ENCODE assay signal across 13 cellular contexts in genomic region chr16:68592466-68593337, GRCh38. TPM values are rescaled to one million over a fixed set of nuclear protein-coding genes. Genes with fewer than 3 reads are reported as not detected.
DNase-seq lines count a peak whose midpoint lies in the region; ATAC-seq and TF ChIP-seq lines count a peak whose summit lies in the region.
"Had no signal": no experiment of that assay in that cellular context is flagged by ENCODE, and none has a peak within 500 bp of the region (broad histone marks: within the 10 kb centered on the region; RNA-seq: fewer than 3 reads in every experiment).

No MANE protein-coding gene starts in this region.

- H3K9me3 Mint-ChIP-seq in nephron progenitor cell = peaks cover 29% of the 10 kb centered on the region

- no peaks in the 10 kb centered on the region for H3F3A ChIP-seq in Loucy (ENCODE audit: low read depth)

- peak; percentile 9 for TF ChIP-seq CTCF in GM10248 (IDR thresholded peaks at IDR 0.05; ENCODE audit: control extremely low read depth, extremely low read depth, low read depth, missing control alignments)
- TF ChIP-seq CTCF in Loucy (conservative IDR thresholded peaks at IDR 0.05; ENCODE audit: low read length) = peak; percentile 50
- peak; percentile 32 for TF ChIP-seq CTCF in cardiac fibroblast (IDR thresholded peaks at IDR 0.05; ENCODE audit: low read depth, low read length)
- no peak for TF ChIP-seq CTCF in nephron progenitor cell (IDR thresholded peaks at IDR 0.05)
- no peak for TF ChIP-seq CTCF in omental fat pad (IDR thresholded peaks at IDR 0.05)

- no peak for ATAC-seq in omental fat pad (ENCODE audit: low FRiP score)
- ATAC-seq: left lung, T-cell had no signal

- no peak overlapping the region for H3K4me2 ChIP-seq in Loucy (ENCODE audit: low read depth, low read length, poor library complexity, severe bottlenecking)

- no peak for DNase-seq in GM10248 (ENCODE audit: extremely low spot score)
- peak; percentile 11 to 28 for DNase-seq in cardiac fibroblast (ENCODE audit: low read depth in 2 of 2)
- no peak for DNase-seq in nephron progenitor cell
- no peak for DNase-seq in occipital lobe (lab: John Stamatoyannopoulos, UW)
- DNase-seq in omental fat pad (ENCODE audit: low spot score) = no peak
- DNase-seq in SKM-1 treated with dmso at 0.1 percent for 144 hours (lab: John Stamatoyannopoulos, UW; ENCODE audit: unreplicated experiment) = no peak
- DNase-seq: effector CD4-positive, alpha-beta T cell; left lung; MG63 had no signal

- CTCF ChIA-PET in GM10248 (lab: Yijun Ruan, JAX) = interaction anchor here (0.8 to 2.7 kb wide), 2 partner anchors 25 to 65 kb away, joined by 3 to 16 read pairs; no protein-coding TSS in a partner anchor

- peak overlapping the region; percentile 3 for H3K27ac Mint-ChIP-seq in nephron progenitor cell
- H3K27ac Mint-ChIP-seq: activated T-helper 1 cell treated with anti-CD3 and anti-CD28 coated beads, Interleukin-12 subunit alpha, Interleukin-12 subunit beta, Interleukin-2, Interleukin-4 antibody, amounts not matched to agents 30 ng/mL and 10 ng/mL and 1 ng/mL, durations not matched to agents 14 hours and 24 hours and 36 hours; stimulated activated naive CD8-positive, alpha-beta T cell treated with anti-CD3 and anti-CD28 coated beads, Interleukin-15, Interleukin-2, amounts not matched to agents 100 ng/mL and 50 ng/mL, for 24 hours; T-cell had no signal

- POLR2A ChIA-PET in GM10248 (lab: Yijun Ruan, JAX) = no interaction called here

- H3K36me3 Mint-ChIP-seq in nephron progenitor cell (ENCODE audit: low read depth) = peaks cover 39% of the 10 kb centered on the region

- no peaks in the 10 kb centered on the region for H4K20me1 ChIP-seq in Loucy (ENCODE audit: insufficient read depth, low read length, poor library complexity, severe bottlenecking)

- no peaks in the 10 kb centered on the region for H3K79me2 ChIP-seq in Loucy (ENCODE audit: insufficient read depth, low read length)

- no peak overlapping the region for H3K4me3 Mint-ChIP-seq in nephron progenitor cell
- H3K4me3 Mint-ChIP-seq: activated T-helper 1 cell treated with anti-CD3 and anti-CD28 coated beads, Interleukin-12 subunit alpha, Interleukin-12 subunit beta, Interleukin-2, Interleukin-4 antibody, amounts not matched to agents 30 ng/mL and 10 ng/mL and 1 ng/mL, durations not matched to agents 14 hours and 24 hours and 36 hours; stimulated activated naive CD8-positive, alpha-beta T cell treated with anti-CD3 and anti-CD28 coated beads, Interleukin-15, Interleukin-2, amounts not matched to agents 100 ng/mL and 50 ng/mL, for 24 hours; T-cell had no signal

- H2AFZ ChIP-seq in Loucy (ENCODE audit: low read length) = no peak overlapping the region

- H3K36me3 ChIP-seq in Loucy (ENCODE audit: insufficient read depth, low read length) = no peaks in the 10 kb centered on the region
- H3K36me3 ChIP-seq: left lung, MG63 had no signal

- no peaks in the 10 kb centered on the region for H3K4me1 ChIP-seq in Loucy (ENCODE audit: insufficient read depth, low read length, poor library complexity, severe bottlenecking)
- H3K4me1 ChIP-seq: left lung had no signal

- H3K9me2 ChIP-seq in Loucy (replicated peaks; ENCODE audit: low read depth, low read length) = no peaks in the 10 kb centered on the region

- peaks cover 5% of the 10 kb centered on the region; the same call in 1 of the 2 replicates for H3K9me3 ChIP-seq in Loucy (ENCODE audit: insufficient read depth, low read depth, low read length)
- H3K9me3 ChIP-seq: left lung, MG63 had no signal

- H3K4me3 ChIP-seq in Loucy (ENCODE audit: low read length, poor library complexity, severe bottlenecking) (no peak overlapping the region), cardiac fibroblast (replicated peaks in 1 of 2; ENCODE audit: low read depth in 2 of 2, low read length in 2 of 2) (no peak overlapping the region)
- H3K4me3 ChIP-seq: left lung, MG63 had no signal

- H3K4me1 Mint-ChIP-seq in nephron progenitor cell = peaks cover 10% of the 10 kb centered on the region

- no peaks in the 10 kb centered on the region for H3K27me3 ChIP-seq in Loucy (ENCODE audit: insufficient read depth, low read length, poor library complexity, severe bottlenecking)
- H3K27me3 ChIP-seq: left lung, MG63 had no signal

- H3K27me3 Mint-ChIP-seq in nephron progenitor cell (ENCODE audit: low read depth, poor library complexity) = no peaks in the 10 kb centered on the region
- H3K27me3 Mint-ChIP-seq: T-cell had no signal

- H3K9ac ChIP-seq in Loucy (ENCODE audit: low read depth, low read length, poor library complexity, severe bottlenecking) = no peak overlapping the region

RNA-seq across cellular contexts. Expression of gene CDH3, which starts 52.4 kb away (rescaled TPM):
- total RNA-seq in occipital lobe (7.5 TPM), omental fat pad (10 to 100 TPM in 2 of 4 donors, 1 to 10 TPM in 1, not detected in 1; 8.3 to 22.4 (median 11.5) TPM)

RNA-seq across cellular contexts. Expression of gene ZFP90, which starts 53.6 kb away (rescaled TPM):
- total RNA-seq in occipital lobe = 89.4 TPM
- 10 to 100 TPM; 12.8 to 44.1 (median 18.3) TPM for total RNA-seq in omental fat pad

Comparison
In these comparisons a context has a peak if more than half of its experiments do, and no peak if none do; other contexts are left out.
1. DNase-seq: peak in cardiac fibroblast (2 of 2); none in GM10248 (single experiment), nephron progenitor cell (single experiment), occipital lobe (single experiment), omental fat pad (single experiment) and SKM-1 treated with dmso at 0.1 percent for 144 hours (single experiment).
2. CTCF ChIP-seq: peak in GM10248 (single experiment), Loucy (single experiment) and cardiac fibroblast (single experiment); none in nephron progenitor cell (single experiment) and omental fat pad (0 of 3).